Comparison of ENCODE assay signal across 1 cellular context in the genomic region with DNA sequence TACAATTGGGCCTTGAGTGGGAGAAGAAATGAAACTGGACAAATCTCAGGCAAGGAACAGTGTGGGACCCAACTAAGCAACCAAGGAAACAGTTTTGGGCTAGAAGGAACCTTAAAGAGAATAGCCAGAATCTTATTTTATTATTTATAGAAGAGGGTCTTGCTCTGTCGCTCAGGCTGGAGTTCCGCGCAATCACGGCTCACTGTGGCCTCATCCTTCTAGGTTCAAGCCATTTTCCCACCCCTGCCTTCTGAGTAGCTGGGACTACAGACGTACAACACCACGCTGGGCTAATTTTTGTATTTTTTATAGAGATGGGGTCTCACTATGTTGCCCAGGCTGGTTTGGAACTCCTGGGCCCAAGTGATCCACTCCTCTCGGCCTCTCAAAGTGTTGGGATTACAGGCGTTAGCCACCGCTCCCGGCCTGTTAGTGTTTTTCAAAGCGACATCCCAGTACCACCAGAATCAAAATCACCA.
TF ChIP-seq lines count a peak whose summit lies in the region.

No MANE protein-coding gene starts in this region.

TF ChIP-seq in endothelial cell of umbilical vein, 7 proteins besides CTCF, POLR2A, EP300 and RAD21:
- TF ChIP-seq GATA2 (IDR thresholded peaks at IDR 0.05; ENCODE audit: insufficient read depth, insufficient read length, low read depth, low read length) = no peak
- TF ChIP-seq, protein P1, sequence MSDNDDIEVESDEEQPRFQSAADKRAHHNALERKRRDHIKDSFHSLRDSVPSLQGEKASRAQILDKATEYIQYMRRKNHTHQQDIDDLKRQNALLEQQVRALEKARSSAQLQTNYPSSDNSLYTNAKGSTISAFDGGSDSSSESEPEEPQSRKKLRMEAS (IDR thresholded peaks at IDR 0.05; ENCODE audit: insufficient read depth, insufficient read length) = no peak
- TF ChIP-seq MYC (IDR thresholded peaks at IDR 0.05; ENCODE audit: low read depth, low read length) = no peak
- TF ChIP-seq POLR2AphosphoS5 (IDR thresholded peaks at IDR 0.05; ENCODE audit: insufficient read depth, low read depth, low read length) = no peak
- no peak for TF ChIP-seq EZH2 (IDR thresholded peaks at IDR 0.05; ENCODE audit: borderline replicate concordance, low read depth, low read length, severe bottlenecking)
- no peak for TF ChIP-seq FOS (IDR thresholded peaks at IDR 0.05; ENCODE audit: borderline replicate concordance, insufficient read depth, low read length)
- TF ChIP-seq JUN (IDR thresholded peaks at IDR 0.05; ENCODE audit: borderline replicate concordance, insufficient read depth, insufficient read length, low read depth) = no peak
